ENCODE assay signal across 1 cellular context in the genomic region with DNA sequence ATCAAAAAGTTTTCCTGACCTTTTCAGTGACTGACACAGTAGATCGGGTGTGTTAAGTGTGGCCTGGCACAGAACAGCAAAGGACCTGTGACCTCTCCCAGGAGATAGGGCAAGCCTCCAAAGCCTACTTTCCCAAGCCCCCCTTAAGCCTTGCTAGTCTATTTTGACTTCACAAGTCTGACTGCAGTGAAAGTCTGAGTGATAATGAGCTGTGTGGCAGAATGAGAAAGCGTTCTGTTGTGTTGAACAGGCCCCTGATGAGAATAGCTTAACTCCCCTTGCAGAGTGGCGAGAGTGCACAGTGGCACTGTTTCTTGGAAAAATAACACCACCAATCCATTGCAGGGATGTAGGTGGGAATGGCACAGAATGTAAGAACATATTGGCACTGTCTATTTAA.
TF ChIP-seq lines count a peak whose summit lies in the region.

No MANE protein-coding gene starts in this region.

TF ChIP-seq in GM23338, 12 proteins besides CTCF, POLR2A, EP300 and RAD21 (continued from another document):
- TF ChIP-seq, protein P1, sequence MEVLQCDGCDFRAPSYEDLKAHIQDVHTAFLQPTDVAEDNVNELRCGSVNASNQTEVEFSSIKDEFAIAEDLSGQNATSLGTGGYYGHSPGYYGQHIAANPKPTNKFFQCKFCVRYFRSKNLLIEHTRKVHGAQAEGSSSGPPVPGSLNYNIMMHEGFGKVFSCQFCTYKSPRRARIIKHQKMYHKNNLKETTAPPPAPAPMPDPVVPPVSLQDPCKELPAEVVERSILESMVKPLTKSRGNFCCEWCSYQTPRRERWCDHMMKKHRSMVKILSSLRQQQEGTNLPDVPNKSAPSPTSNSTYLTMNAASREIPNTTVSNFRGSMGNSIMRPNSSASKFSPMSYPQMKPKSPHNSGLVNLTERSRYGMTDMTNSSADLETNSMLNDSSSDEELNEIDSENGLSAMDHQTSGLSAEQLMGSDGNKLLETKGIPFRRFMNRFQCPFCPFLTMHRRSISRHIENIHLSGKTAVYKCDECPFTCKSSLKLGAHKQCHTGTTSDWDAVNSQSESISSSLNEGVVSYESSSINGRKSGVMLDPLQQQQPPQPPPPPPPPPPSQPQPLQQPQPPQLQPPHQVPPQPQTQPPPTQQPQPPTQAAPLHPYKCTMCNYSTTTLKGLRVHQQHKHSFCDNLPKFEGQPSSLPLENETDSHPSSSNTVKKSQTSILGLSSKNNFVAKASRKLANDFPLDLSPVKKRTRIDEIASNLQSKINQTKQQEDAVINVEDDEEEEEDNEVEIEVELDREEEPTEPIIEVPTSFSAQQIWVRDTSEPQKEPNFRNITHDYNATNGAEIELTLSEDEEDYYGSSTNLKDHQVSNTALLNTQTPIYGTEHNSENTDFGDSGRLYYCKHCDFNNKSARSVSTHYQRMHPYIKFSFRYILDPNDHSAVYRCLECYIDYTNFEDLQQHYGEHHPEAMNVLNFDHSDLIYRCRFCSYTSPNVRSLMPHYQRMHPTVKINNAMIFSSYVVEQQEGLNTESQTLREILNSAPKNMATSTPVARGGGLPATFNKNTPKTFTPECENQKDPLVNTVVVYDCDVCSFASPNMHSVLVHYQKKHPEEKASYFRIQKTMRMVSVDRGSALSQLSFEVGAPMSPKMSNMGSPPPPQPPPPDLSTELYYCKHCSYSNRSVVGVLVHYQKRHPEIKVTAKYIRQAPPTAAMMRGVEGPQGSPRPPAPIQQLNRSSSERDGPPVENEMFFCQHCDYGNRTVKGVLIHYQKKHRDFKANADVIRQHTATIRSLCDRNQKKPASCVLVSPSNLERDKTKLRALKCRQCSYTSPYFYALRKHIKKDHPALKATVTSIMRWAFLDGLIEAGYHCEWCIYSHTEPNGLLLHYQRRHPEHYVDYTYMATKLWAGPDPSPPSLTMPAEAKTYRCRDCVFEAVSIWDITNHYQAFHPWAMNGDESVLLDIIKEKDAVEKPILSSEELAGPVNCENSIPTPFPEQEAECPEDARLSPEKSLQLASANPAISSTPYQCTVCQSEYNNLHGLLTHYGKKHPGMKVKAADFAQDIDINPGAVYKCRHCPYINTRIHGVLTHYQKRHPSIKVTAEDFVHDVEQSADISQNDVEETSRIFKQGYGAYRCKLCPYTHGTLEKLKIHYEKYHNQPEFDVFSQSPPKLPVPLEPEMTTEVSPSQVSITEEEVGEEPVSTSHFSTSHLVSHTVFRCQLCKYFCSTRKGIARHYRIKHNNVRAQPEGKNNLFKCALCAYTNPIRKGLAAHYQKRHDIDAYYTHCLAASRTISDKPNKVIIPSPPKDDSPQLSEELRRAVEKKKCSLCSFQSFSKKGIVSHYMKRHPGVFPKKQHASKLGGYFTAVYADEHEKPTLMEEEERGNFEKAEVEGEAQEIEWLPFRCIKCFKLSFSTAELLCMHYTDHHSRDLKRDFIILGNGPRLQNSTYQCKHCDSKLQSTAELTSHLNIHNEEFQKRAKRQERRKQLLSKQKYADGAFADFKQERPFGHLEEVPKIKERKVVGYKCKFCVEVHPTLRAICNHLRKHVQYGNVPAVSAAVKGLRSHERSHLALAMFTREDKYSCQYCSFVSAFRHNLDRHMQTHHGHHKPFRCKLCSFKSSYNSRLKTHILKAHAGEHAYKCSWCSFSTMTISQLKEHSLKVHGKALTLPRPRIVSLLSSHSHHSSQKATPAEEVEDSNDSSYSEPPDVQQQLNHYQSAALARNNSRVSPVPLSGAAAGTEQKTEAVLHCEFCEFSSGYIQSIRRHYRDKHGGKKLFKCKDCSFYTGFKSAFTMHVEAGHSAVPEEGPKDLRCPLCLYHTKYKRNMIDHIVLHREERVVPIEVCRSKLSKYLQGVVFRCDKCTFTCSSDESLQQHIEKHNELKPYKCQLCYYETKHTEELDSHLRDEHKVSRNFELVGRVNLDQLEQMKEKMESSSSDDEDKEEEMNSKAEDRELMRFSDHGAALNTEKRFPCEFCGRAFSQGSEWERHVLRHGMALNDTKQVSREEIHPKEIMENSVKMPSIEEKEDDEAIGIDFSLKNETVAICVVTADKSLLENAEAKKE (CRISPR knock-in tag; IDR thresholded peaks at IDR 0.05) = no peak
- TF ChIP-seq EZH2phosphoT487 (IDR thresholded peaks at IDR 0.05; ENCODE audit: unreplicated experiment) = no peak
- no peak for TF ChIP-seq POLR2AphosphoS5 (IDR thresholded peaks at IDR 0.05; ENCODE audit: low read depth)
- no peak for TF ChIP-seq ZNF331 (CRISPR knock-in tag; IDR thresholded peaks at IDR 0.05; ENCODE audit: low read depth)
- TF ChIP-seq ZNF114 (CRISPR knock-in tag; IDR thresholded peaks at IDR 0.05) = no peak
- no peak for TF ChIP-seq STAT1 (IDR thresholded peaks at IDR 0.05; ENCODE audit: unreplicated experiment)
- TF ChIP-seq JUNB (IDR thresholded peaks at IDR 0.05; ENCODE audit: unreplicated experiment) = no peak
TF ChIP-seq in GM23338: peak in this region for 0.
